In the genomic region with DNA sequence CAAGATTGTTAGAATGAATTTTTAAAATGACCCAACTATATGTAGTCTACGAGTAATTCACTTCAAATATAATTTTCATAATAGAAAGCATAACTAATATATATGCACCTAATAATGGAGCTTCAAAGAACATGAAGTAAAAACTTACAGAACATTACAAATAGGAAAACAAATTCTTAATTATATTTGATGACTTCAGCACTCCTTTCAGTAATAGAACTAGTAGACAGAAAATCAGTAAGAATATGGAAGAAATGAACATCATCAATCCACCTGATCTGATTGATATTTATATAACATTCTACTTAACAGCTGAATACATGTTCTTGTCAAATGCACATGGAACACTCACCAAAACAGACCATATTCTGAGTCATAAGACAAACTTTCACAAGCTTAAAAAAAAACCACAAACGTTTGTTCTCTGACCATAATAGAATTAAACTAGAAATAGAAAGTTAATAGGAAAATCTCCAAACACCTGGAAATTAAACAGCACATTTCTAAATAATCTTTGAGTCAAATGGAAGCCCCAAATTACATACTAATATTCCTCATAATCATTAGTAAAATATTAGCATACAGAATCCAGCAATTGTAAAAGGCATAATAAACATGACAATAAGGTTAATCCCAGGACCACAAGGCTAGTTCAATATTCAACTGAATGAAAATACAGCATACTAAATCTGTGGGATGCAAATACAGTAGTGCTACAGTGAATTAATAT, we compare ENCODE assay signal across 8 cellular contexts. TPM values are rescaled to one million over a fixed set of nuclear protein-coding genes. Genes with fewer than 3 reads are reported as not detected.
DNase-seq lines count a peak whose midpoint lies in the region; ATAC-seq and TF ChIP-seq lines count a peak whose summit lies in the region.

No MANE protein-coding gene starts in this region.

- H3K4me1 ChIP-seq in foreskin keratinocyte: no peaks in the 10 kb centered on the region

- DNase-seq in ELR (ENCODE audit: low read depth) (peak; percentile 76), LHCN-M2 (ENCODE audit: low read depth) (peak; percentile 90), foreskin keratinocyte (peak; percentile 47 to 60), GOT3 (lab: John Stamatoyannopoulos, UW) (no peak), G401 (ENCODE audit: low spot score) (no peak)
- no peak for DNase-seq in stimulated activated CD4-positive, alpha-beta T cell treated with anti-CD3 and anti-CD28 coated beads, Interleukin-15, amount 100 ng/mL, for 24 hours
- DNase-seq in activated CD4-positive, CD25-positive, alpha-beta regulatory T cell treated with anti-CD3 and anti-CD28 coated beads, Interleukin-2, amount 50 U/mL, for 72 hours: no peak

- H3K27ac ChIP-seq in foreskin keratinocyte: no peak overlapping the region

- peak; percentile 77 for ATAC-seq in GM21825 (IDR thresholded peaks at IDR 0.05; ENCODE audit: unreplicated experiment)
- peak; percentile 82 for ATAC-seq in foreskin keratinocyte

- in situ Hi-C loops in G401 (cut with HindIII; ENCODE audit: low sequenced_read_pairs): no loop called here

- H3K27me3 ChIP-seq in foreskin keratinocyte: no peaks in the 10 kb centered on the region

- TF ChIP-seq CTCF in foreskin keratinocyte (conservative IDR thresholded peaks at IDR 0.05): no peak

RNA-seq across cellular contexts. Expression of a gene that starts 48.0 kb away (rescaled TPM):
- total RNA-seq in LHCN-M2 (2014; rRNA removed) (10.9 and 13.9 TPM in 2 replicates), foreskin keratinocyte (11.3 and 12.1 TPM in 2 replicates)
- 6.5 TPM for polyA plus RNA-seq in LHCN-M2 (2012)
- polyA plus RNA-seq in foreskin keratinocyte: 2.7 and 3.9 TPM in 2 replicates
- total RNA-seq in G401 (2014; rRNA removed; shearing (Covaris generic)): 11.4 and 20.0 TPM in 2 replicates

Comparison
In these comparisons a context has a peak if more than half of its experiments do, and no peak if none do; other contexts are left out.
1. DNase-seq: peak in ELR (single experiment), LHCN-M2 (single experiment) and foreskin keratinocyte (2 of 2); none in GOT3 (single experiment), G401 (single experiment), stimulated activated CD4-positive, alpha-beta T cell treated with anti-CD3 and anti-CD28 coated beads, Interleukin-15, amount 100 ng/mL, for 24 hours (single experiment) and activated CD4-positive, CD25-positive, alpha-beta regulatory T cell treated with anti-CD3 and anti-CD28 coated beads, Interleukin-2, amount 50 U/mL, for 72 hours (single experiment).